Comparison of ENCODE assay signal across 10 cellular contexts in genomic region chr5:127562252-127562651, GRCh38. TPM values are rescaled to one million over a fixed set of nuclear protein-coding genes. Genes with fewer than 3 reads are reported as not detected.
DNase-seq lines count a peak whose midpoint lies in the region; FAIRE-seq lines count a peak whose summit lies in the region.
"Had no signal": no experiment of that assay in that cellular context is flagged by ENCODE, and none has a peak within 500 bp of the region (broad histone marks: within the 10 kb centered on the region; RNA-seq: fewer than 3 reads in every experiment).

No MANE protein-coding gene starts in this region.

- DNase-seq in NCI-H1417 (lab: John Stamatoyannopoulos, UW), result peak in 2 of 3 experiments; percentile 7 to 33
- DNase-seq in NCI-H1417 treated with DMSO at 0.1 percent for 48 hours (lab: John Stamatoyannopoulos, UW), result no peak
- DNase-seq in NCI-H526 (lab: John Stamatoyannopoulos, UW), result peak; percentile 55
- peak; percentile 36 for DNase-seq in fibroblast of gingiva (ENCODE audit: low read depth)
- DNase-seq in small intestine, result peak; percentile 13
- no peak for DNase-seq in stimulated activated naive CD4-positive, alpha-beta T cell (lab: John Stamatoyannopoulos, UW)
- DNase-seq in NCI-H128 (lab: John Stamatoyannopoulos, UW; ENCODE audit: unreplicated experiment), result no peak
- DNase-seq in activated CD8-positive, alpha-beta memory T cell treated with anti-CD3 and anti-CD28 coated beads, Interleukin-2, amount 50 U/mL, for 4 hours, result no peak
- DNase-seq: CD4-positive, CD25-positive, alpha-beta regulatory T cell had no signal

- H3K36me3 ChIP-seq in small intestine (ENCODE audit: control insufficient read depth in 2 of 2, insufficient read depth in 2 of 2, low read length in 2 of 2), result peaks cover 0 to 2% of the 10 kb centered on the region in 2 donors

- WGBS in small intestine, 3 donors, result 15 to 30% (median 15%) methylated on average over 3 of the region's 3 CpGs

- no peak overlapping the region for H3K27ac ChIP-seq in small intestine (ENCODE audit: low read depth in 1 of 2, low read length in 1 of 2)
- H3K27ac ChIP-seq: epithelial cell of prostate had no signal

- H3K27me3 ChIP-seq in small intestine (ENCODE audit: control insufficient read depth in 2 of 2, insufficient read depth in 2 of 2, low read length in 2 of 2), result no peaks in the 10 kb centered on the region

- no peaks in the 10 kb centered on the region for H3K9me3 ChIP-seq in small intestine (ENCODE audit: control insufficient read depth, low read depth)

- FAIRE-seq in small intestine (lab: Jason Lieb, UNC), result no peak

- H3K4me3 ChIP-seq in small intestine (ENCODE audit: low read depth in 1 of 2, low read length in 2 of 2), result no peak overlapping the region

- no peaks in the 10 kb centered on the region for H3K4me1 ChIP-seq in small intestine (ENCODE audit: control insufficient read depth in 2 of 2, insufficient read depth in 1 of 2, low read depth in 1 of 2, low read length in 1 of 2)

RNA-seq across cellular contexts. Expression of gene PRRC1, which starts 44.8 kb away (rescaled TPM):
- polyA plus RNA-seq in small intestine, result 10 to 100 TPM; 24.6 to 46.3 (median 35.9) TPM

Comparison
In these comparisons a context has a peak if more than half of its experiments do, and no peak if none do; other contexts are left out.
1. DNase-seq: peak in NCI-H1417 (2 of 3), NCI-H526 (2 of 2), fibroblast of gingiva (single experiment) and small intestine (single experiment); none in NCI-H1417 treated with DMSO at 0.1 percent for 48 hours (single experiment), stimulated activated naive CD4-positive, alpha-beta T cell (0 of 6), NCI-H128 (single experiment) and activated CD8-positive, alpha-beta memory T cell treated with anti-CD3 and anti-CD28 coated beads, Interleukin-2, amount 50 U/mL, for 4 hours (single experiment).